In the genomic region with DNA sequence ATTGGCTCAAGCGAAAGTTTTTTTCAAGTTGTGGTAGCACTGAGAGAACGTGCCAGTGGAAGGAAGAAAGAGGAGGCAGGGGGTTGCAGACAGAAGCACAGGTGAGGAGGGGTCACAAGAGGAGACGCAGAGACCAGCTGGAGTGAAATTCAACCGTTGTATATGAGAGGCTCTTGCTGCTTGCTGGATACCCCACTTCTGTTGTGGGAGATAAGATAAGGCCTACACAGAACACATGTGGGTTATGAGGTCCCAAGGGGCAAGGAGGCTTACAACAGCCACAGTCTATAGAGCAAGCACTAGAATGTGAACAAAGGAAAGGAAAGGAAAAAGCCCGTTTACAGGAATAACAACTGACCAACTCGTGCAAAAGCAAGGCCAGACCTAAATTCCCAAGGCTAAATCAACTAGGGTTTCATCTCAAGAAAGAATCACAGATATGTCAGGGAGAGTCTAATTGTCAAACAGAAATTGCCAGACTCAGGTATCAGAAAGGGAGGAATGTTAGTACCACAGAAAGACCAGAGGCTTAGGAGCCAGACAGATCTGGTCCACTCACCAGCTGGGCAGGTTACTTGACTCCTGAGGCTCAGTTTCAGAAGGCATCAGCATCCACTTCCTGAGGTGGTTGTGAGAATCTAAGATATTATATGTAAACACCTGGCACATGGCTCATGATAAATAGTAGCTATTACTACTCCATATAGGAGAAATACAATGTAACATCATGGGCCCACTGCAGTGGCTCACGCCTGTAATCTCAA, we compare ENCODE assay signal across 14 cellular contexts.
DNase-seq lines count a peak whose midpoint lies in the region; ATAC-seq lines count a peak whose summit lies in the region.
"Had no signal": no experiment of that assay in that cellular context is flagged by ENCODE, and none has a peak within 500 bp of the region (broad histone marks: within the 10 kb centered on the region; RNA-seq: fewer than 3 reads in every experiment).

No MANE protein-coding gene starts in this region.

- peak overlapping the region; percentile 17; the same call in 1 of the 2 replicates for H3K27ac ChIP-seq in SJCRH30
- no peak overlapping the region for H3K27ac ChIP-seq in mesenchymal stem cell (ENCODE audit: low read length, poor library complexity, severe bottlenecking)

- no peak overlapping the region for H4K8ac ChIP-seq in mesenchymal stem cell (ENCODE audit: low read length)

- H2AK5ac ChIP-seq in mesenchymal stem cell (ENCODE audit: low read length, severe bottlenecking), result no peak overlapping the region

- no peak overlapping the region for H2AFZ ChIP-seq in mesenchymal stem cell (ENCODE audit: low read depth, low read length)

- H3K4me3 ChIP-seq in SJCRH30 (no peak overlapping the region), mesenchymal stem cell (ENCODE audit: insufficient read depth in 1 of 2, low read depth in 1 of 2, low read length in 2 of 2) (no peak overlapping the region)
- H3K4me3 ChIP-seq: MG63 had no signal

- H3K27me3 ChIP-seq in SJCRH30, result no peaks in the 10 kb centered on the region
- H3K27me3 ChIP-seq in mesenchymal stem cell (ENCODE audit: control insufficient read depth in 1 of 2, insufficient read depth in 1 of 2, low read length in 2 of 2), result no peaks in the 10 kb centered on the region
- H3K27me3 ChIP-seq: MG63 had no signal

- H2BK15ac ChIP-seq in mesenchymal stem cell (ENCODE audit: low read depth, poor library complexity, severe bottlenecking), result no peak overlapping the region

- H3K4me1 ChIP-seq in SJCRH30 (peaks cover 19% of the 10 kb centered on the region), mesenchymal stem cell (ENCODE audit: control insufficient read depth, insufficient read depth, low read depth, low read length) (no peaks in the 10 kb centered on the region)

- H3K14ac ChIP-seq in mesenchymal stem cell (ENCODE audit: low read length in 2 of 2), result no peak overlapping the region

- H3K18ac ChIP-seq in mesenchymal stem cell (ENCODE audit: low read depth in 1 of 2, low read length in 2 of 2), result no peak overlapping the region

- no peak overlapping the region for H3K9ac ChIP-seq in mesenchymal stem cell (ENCODE audit: low read length)

- WGBS in mesenchymal stem cell, result 79% methylated on average over 6 of the region's 7 CpGs

- H3K4ac ChIP-seq in mesenchymal stem cell (ENCODE audit: low read depth in 1 of 2, low read length in 2 of 2), result no peak overlapping the region

- H2BK120ac ChIP-seq in mesenchymal stem cell (ENCODE audit: low read depth, low read length), result no peak overlapping the region

- H3K23ac ChIP-seq in mesenchymal stem cell (ENCODE audit: low read length in 2 of 2), result no peak overlapping the region

- peaks cover 9% of the 10 kb centered on the region for H3K79me1 ChIP-seq in mesenchymal stem cell (replicated peaks; ENCODE audit: low read length, poor library complexity, severe bottlenecking)

- H3K4me2 ChIP-seq in mesenchymal stem cell (ENCODE audit: low read length, poor library complexity, severe bottlenecking), result no peak overlapping the region

- H2BK12ac ChIP-seq in mesenchymal stem cell (ENCODE audit: low read length in 2 of 2), result no peak overlapping the region

- peak overlapping the region; percentile 9 for H2BK5ac ChIP-seq in mesenchymal stem cell (ENCODE audit: low read depth, low read length, poor library complexity, severe bottlenecking)

- H3K9me3 ChIP-seq in SJCRH30 (replicated peaks) (peaks cover 6% of the 10 kb centered on the region), mesenchymal stem cell (ENCODE audit: control insufficient read depth, low read length) (no peaks in the 10 kb centered on the region)

- no peak overlapping the region for H4K91ac ChIP-seq in mesenchymal stem cell (ENCODE audit: low read length)

- H3K36me3 ChIP-seq in SJCRH30 (no peaks in the 10 kb centered on the region; the same call in 1 of the 2 replicates), mesenchymal stem cell (ENCODE audit: control insufficient read depth in 1 of 2, insufficient read depth in 2 of 2, low read depth in 1 of 2, low read length in 2 of 2) (peaks cover 2 to 9% of the 10 kb centered on the region in 2 experiments)
- H3K36me3 ChIP-seq: MG63 had no signal

- ATAC-seq in HG03097 (IDR thresholded peaks at IDR 0.05; ENCODE audit: low FRiP score, unreplicated experiment), result peak; percentile 57
- no peak for ATAC-seq in HG02885 (IDR thresholded peaks at IDR 0.05; ENCODE audit: poor library complexity, unreplicated experiment)
- no peak for ATAC-seq in GM19328 (IDR thresholded peaks at IDR 0.05; ENCODE audit: unreplicated experiment)
- ATAC-seq in HG03432 (IDR thresholded peaks at IDR 0.05; ENCODE audit: unreplicated experiment), result no peak

- DNase-seq in NCI-H748 (lab: John Stamatoyannopoulos, UW; ENCODE audit: unreplicated experiment), result peak; percentile 1
- no peak for DNase-seq in NCI-H748 treated with DMSO at 0.1 percent for 48 hours (lab: John Stamatoyannopoulos, UW)
- peak; percentile 57 to 67 for DNase-seq in SJCRH30
- no peak for DNase-seq in mesenchymal stem cell
- DNase-seq: activated CD4-positive, alpha-beta T cell treated with anti-CD3 and anti-CD28 coated beads, Interleukin-2, amount 10 ng/mL, durations not matched to agents 24 days and 14 days; aorta; DMS153; foreskin fibroblast; MG63; stimulated activated CD4-positive, alpha-beta T cell treated with anti-CD3 and anti-CD28 coated beads, Interleukin-2, amount 100 ng/mL, for 24 hours had no signal

Comparison
In these comparisons a context has a peak if more than half of its experiments do, and no peak if none do; other contexts are left out.
1. DNase-seq: peak in NCI-H748 (single experiment) and SJCRH30 (2 of 2); none in NCI-H748 treated with DMSO at 0.1 percent for 48 hours (single experiment) and mesenchymal stem cell (single experiment).